Comparison of ENCODE assay signal across 1 cellular context in genomic region chr14:104802913-104803184, GRCh38.
TF ChIP-seq lines count a peak whose summit lies in the region.

No MANE protein-coding gene starts in this region.

TF ChIP-seq in GM23338, 12 proteins besides CTCF, POLR2A, EP300 and RAD21 (continued from another document):
- TF ChIP-seq, protein P1, sequence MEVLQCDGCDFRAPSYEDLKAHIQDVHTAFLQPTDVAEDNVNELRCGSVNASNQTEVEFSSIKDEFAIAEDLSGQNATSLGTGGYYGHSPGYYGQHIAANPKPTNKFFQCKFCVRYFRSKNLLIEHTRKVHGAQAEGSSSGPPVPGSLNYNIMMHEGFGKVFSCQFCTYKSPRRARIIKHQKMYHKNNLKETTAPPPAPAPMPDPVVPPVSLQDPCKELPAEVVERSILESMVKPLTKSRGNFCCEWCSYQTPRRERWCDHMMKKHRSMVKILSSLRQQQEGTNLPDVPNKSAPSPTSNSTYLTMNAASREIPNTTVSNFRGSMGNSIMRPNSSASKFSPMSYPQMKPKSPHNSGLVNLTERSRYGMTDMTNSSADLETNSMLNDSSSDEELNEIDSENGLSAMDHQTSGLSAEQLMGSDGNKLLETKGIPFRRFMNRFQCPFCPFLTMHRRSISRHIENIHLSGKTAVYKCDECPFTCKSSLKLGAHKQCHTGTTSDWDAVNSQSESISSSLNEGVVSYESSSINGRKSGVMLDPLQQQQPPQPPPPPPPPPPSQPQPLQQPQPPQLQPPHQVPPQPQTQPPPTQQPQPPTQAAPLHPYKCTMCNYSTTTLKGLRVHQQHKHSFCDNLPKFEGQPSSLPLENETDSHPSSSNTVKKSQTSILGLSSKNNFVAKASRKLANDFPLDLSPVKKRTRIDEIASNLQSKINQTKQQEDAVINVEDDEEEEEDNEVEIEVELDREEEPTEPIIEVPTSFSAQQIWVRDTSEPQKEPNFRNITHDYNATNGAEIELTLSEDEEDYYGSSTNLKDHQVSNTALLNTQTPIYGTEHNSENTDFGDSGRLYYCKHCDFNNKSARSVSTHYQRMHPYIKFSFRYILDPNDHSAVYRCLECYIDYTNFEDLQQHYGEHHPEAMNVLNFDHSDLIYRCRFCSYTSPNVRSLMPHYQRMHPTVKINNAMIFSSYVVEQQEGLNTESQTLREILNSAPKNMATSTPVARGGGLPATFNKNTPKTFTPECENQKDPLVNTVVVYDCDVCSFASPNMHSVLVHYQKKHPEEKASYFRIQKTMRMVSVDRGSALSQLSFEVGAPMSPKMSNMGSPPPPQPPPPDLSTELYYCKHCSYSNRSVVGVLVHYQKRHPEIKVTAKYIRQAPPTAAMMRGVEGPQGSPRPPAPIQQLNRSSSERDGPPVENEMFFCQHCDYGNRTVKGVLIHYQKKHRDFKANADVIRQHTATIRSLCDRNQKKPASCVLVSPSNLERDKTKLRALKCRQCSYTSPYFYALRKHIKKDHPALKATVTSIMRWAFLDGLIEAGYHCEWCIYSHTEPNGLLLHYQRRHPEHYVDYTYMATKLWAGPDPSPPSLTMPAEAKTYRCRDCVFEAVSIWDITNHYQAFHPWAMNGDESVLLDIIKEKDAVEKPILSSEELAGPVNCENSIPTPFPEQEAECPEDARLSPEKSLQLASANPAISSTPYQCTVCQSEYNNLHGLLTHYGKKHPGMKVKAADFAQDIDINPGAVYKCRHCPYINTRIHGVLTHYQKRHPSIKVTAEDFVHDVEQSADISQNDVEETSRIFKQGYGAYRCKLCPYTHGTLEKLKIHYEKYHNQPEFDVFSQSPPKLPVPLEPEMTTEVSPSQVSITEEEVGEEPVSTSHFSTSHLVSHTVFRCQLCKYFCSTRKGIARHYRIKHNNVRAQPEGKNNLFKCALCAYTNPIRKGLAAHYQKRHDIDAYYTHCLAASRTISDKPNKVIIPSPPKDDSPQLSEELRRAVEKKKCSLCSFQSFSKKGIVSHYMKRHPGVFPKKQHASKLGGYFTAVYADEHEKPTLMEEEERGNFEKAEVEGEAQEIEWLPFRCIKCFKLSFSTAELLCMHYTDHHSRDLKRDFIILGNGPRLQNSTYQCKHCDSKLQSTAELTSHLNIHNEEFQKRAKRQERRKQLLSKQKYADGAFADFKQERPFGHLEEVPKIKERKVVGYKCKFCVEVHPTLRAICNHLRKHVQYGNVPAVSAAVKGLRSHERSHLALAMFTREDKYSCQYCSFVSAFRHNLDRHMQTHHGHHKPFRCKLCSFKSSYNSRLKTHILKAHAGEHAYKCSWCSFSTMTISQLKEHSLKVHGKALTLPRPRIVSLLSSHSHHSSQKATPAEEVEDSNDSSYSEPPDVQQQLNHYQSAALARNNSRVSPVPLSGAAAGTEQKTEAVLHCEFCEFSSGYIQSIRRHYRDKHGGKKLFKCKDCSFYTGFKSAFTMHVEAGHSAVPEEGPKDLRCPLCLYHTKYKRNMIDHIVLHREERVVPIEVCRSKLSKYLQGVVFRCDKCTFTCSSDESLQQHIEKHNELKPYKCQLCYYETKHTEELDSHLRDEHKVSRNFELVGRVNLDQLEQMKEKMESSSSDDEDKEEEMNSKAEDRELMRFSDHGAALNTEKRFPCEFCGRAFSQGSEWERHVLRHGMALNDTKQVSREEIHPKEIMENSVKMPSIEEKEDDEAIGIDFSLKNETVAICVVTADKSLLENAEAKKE (CRISPR knock-in tag; IDR thresholded peaks at IDR 0.05) = no peak
TF ChIP-seq in GM23338: peak in this region for 0.
